ENCODE assay signal across 8 cellular contexts in the genomic region with DNA sequence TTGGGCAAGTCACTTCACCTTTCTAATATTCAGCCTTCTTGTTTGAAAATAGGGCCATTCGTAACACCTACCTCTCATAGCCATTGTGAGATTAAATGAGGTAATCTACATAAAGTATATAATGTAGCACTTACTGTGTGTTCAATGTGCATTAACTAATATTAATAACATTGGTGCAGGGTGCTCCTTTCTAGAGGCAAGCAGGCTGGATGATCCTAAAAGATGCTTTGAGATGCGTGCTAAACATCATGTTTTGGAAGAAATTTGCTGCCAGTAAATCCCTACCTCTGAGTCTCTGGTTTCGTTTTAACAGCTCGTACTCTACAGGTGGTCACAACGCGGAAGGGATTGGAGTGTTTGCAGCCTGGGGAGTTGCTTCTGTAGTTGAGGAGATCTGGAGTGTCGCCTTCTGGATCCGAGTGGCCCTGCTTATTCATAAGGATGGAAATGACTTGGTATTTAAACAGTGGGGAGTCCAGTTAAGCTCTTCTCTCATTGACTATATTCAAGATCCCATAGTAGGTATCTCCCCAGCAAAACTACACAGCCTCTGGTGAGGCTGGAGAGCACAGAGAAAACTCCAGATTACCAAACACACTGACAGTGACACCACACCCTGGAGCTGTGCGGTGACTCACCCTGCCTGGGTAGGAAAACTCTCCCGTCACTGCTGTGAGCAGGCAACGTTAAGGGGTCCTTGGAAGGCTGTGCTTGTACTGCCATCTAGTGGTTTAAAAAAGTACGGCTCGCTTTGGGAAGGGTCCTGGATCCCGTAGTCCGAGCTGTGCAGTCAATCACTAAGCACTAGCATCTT.
DNase-seq lines count a peak whose midpoint lies in the region; ATAC-seq and TF ChIP-seq lines count a peak whose summit lies in the region.

No MANE protein-coding gene starts in this region.

- H3K4me1 ChIP-seq in parathyroid adenoma, result peaks cover 3% of the 10 kb centered on the region

- H3K27me3 Mint-ChIP-seq in activated naive CD4-positive, alpha-beta T cell treated with anti-CD3 and anti-CD28 coated beads for 36 hours (ENCODE audit: low read depth), result no peaks in the 10 kb centered on the region

- ATAC-seq in HG02759 (IDR thresholded peaks at IDR 0.05; ENCODE audit: unreplicated experiment), result peak; percentile 90

- no peak overlapping the region for H3K4me3 Mint-ChIP-seq in activated naive CD4-positive, alpha-beta T cell treated with anti-CD3 and anti-CD28 coated beads for 36 hours

- H3K27me3 ChIP-seq in parathyroid adenoma (ENCODE audit: control insufficient read depth, insufficient read depth, low read length), result no peaks in the 10 kb centered on the region

- DNase-seq in NCI-H1092 treated with DMSO at 0.1 percent for 48 hours (lab: John Stamatoyannopoulos, UW), result peak; percentile 71
- peak; percentile 82 for DNase-seq in SK-N-DZ (ENCODE audit: low spot score)
- DNase-seq in activated naive CD4-positive, alpha-beta T cell treated with anti-CD3 and anti-CD28 coated beads for 36 hours, result peak; percentile 94
- peak; percentile 81 for DNase-seq in germinal center (ENCODE audit: low spot score)
- DNase-seq in ureter (ENCODE audit: low spot score), result peak; percentile 92

- peak overlapping the region; percentile 81 for H3K27ac Mint-ChIP-seq in activated naive CD4-positive, alpha-beta T cell treated with anti-CD3 and anti-CD28 coated beads for 36 hours

- no peaks in the 10 kb centered on the region for H3K79me2 ChIP-seq in parathyroid adenoma

- H3K9me3 Mint-ChIP-seq in activated naive CD4-positive, alpha-beta T cell treated with anti-CD3 and anti-CD28 coated beads for 36 hours, result peaks cover 9% of the 10 kb centered on the region

- peaks cover 60% of the 10 kb centered on the region for H3K4me1 Mint-ChIP-seq in activated naive CD4-positive, alpha-beta T cell treated with anti-CD3 and anti-CD28 coated beads for 36 hours (ENCODE audit: low read depth)

- H3K36me3 Mint-ChIP-seq in activated naive CD4-positive, alpha-beta T cell treated with anti-CD3 and anti-CD28 coated beads for 36 hours (ENCODE audit: low read depth), result peaks cover 4% of the 10 kb centered on the region

- no peak overlapping the region for H3K4me2 ChIP-seq in parathyroid adenoma (ENCODE audit: low read length)

- CTCF ChIA-PET in activated naive CD4-positive, alpha-beta T cell treated with anti-CD3 and anti-CD28 coated beads for 36 hours (lab: Charles Lee), result interaction anchor here (0.5 to 11.6 kb wide), 52 partner anchors 11 to 755 kb away, joined by 3 to 176 read pairs (median 4); a partner anchor contains a TSS

- no peaks in the 10 kb centered on the region for H3K36me3 ChIP-seq in parathyroid adenoma (ENCODE audit: control insufficient read depth, insufficient read depth, low read length)

- intact Hi-C loops in activated naive CD4-positive, alpha-beta T cell treated with anti-CD3 and anti-CD28 coated beads for 36 hours (cut with micrococcal nuclease), result loop anchor here (1.0 to 5.0 kb wide), 13 partner anchors 68 to 1111 kb away; a partner anchor contains a TSS

- no peak overlapping the region for H3K4me3 ChIP-seq in parathyroid adenoma (ENCODE audit: low read depth, low read length)

- H3K9me3 ChIP-seq in parathyroid adenoma (ENCODE audit: control insufficient read depth, low read length), result no peaks in the 10 kb centered on the region

- no peak overlapping the region for H3K27ac ChIP-seq in parathyroid adenoma

- TF ChIP-seq CTCF in GM12874 (IDR thresholded peaks at IDR 0.05; ENCODE audit: insufficient read depth, low read depth, low read length), result peak; percentile 71
- TF ChIP-seq CTCF in parathyroid adenoma (IDR thresholded peaks at IDR 0.05), result peak; percentile 92

- peak overlapping the region; percentile 61 for H2AFZ ChIP-seq in parathyroid adenoma

- H3K9ac ChIP-seq in parathyroid adenoma, result no peak overlapping the region
